In the genomic region with DNA sequence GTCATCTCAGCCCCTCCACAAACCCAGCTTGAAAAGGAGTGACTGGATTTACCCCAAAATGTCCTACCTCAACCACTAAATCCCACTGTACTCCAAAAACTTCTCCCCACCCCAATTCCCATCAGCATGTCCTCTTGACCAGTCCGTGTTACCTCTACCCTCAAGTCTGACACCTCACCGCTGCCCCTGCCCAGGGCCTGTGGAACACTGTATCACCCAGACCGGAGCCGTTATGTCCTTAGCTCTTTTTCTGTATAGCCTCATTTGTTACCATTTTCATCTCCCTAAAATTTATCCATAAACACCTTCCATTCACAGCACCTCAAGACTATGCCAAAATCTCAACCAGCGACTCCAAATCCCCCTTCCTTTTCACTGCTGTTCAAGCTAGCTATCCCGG, we compare ENCODE assay signal across 8 cellular contexts. TPM values are rescaled to one million over a fixed set of nuclear protein-coding genes. Genes with fewer than 3 reads are reported as not detected.
DNase-seq lines count a peak whose midpoint lies in the region; ATAC-seq and TF ChIP-seq lines count a peak whose summit lies in the region.

No MANE protein-coding gene starts in this region.

- POLR2A ChIA-PET in naive thymus-derived CD4-positive, alpha-beta T cell (lab: Charles Lee): interaction anchor here (1.1 to 14.4 kb wide), 3 partner anchors 17 to 201 kb away, joined by 3 to 265 read pairs (median 14); a partner anchor contains a TSS

- ATAC-seq in stimulated activated naive CD8-positive, alpha-beta T cell treated with anti-CD3 and anti-CD28 coated beads, Interleukin-15, Interleukin-2, amounts not matched to agents 100 U/mL and 50 U/mL, for 24 hours: no peak
- no peak for ATAC-seq in naive thymus-derived CD4-positive, alpha-beta T cell
- ATAC-seq in GM21576 (IDR thresholded peaks at IDR 0.05; ENCODE audit: unreplicated experiment): no peak

- no peaks in the 10 kb centered on the region for H3K9me3 ChIP-seq in breast epithelium
- no peaks in the 10 kb centered on the region for H3K9me3 ChIP-seq in naive thymus-derived CD4-positive, alpha-beta T cell (ENCODE audit: control insufficient read depth in 2 of 3, low read length in 3 of 3)

- H3K27me3 ChIP-seq in breast epithelium: no peaks in the 10 kb centered on the region
- H3K27me3 ChIP-seq in naive thymus-derived CD4-positive, alpha-beta T cell (ENCODE audit: control insufficient read depth in 2 of 2, insufficient read depth in 2 of 2, low read length in 2 of 2): no peaks in the 10 kb centered on the region

- no peaks in the 10 kb centered on the region for H3K36me3 ChIP-seq in breast epithelium
- H3K36me3 ChIP-seq in naive thymus-derived CD4-positive, alpha-beta T cell (ENCODE audit: control insufficient read depth in 2 of 3, insufficient read depth in 3 of 3, low read length in 3 of 3): peaks cover 5 to 46% (median 7%) of the 10 kb centered on the region in 3 experiments

- H3K4me3 ChIP-seq in breast epithelium: no peak overlapping the region
- no peak overlapping the region for H3K4me3 ChIP-seq in naive thymus-derived CD4-positive, alpha-beta T cell (ENCODE audit: low read length)

- peak overlapping the region; percentile 93 to 97 for H3K27ac ChIP-seq in breast epithelium
- peak overlapping the region; percentile 92 for H3K27ac ChIP-seq in naive thymus-derived CD4-positive, alpha-beta T cell (ENCODE audit: low read depth, low read length)

- CTCF ChIA-PET in naive thymus-derived CD4-positive, alpha-beta T cell (lab: Charles Lee): interaction anchor here (0.5 to 1.5 kb wide), 2 partner anchors 24 to 31 kb away, joined by 3 read pairs; no protein-coding TSS in a partner anchor

- TF ChIP-seq POLR2A in breast epithelium (IDR thresholded peaks at IDR 0.05): no peak

- peaks cover 76% of the 10 kb centered on the region for H3K4me1 Mint-ChIP-seq in stimulated activated naive CD8-positive, alpha-beta T cell treated with anti-CD3 and anti-CD28 coated beads, Interleukin-15, Interleukin-2, amounts not matched to agents 100 ng/mL and 50 ng/mL, for 24 hours (ENCODE audit: low read depth)
- H3K4me1 Mint-ChIP-seq in naive thymus-derived CD4-positive, alpha-beta T cell: peaks cover 50 to 74% (median 68%) of the 10 kb centered on the region in 7 donors

- no peaks in the 10 kb centered on the region for H3K9me3 Mint-ChIP-seq in stimulated activated naive CD8-positive, alpha-beta T cell treated with anti-CD3 and anti-CD28 coated beads, Interleukin-15, Interleukin-2, amounts not matched to agents 100 ng/mL and 50 ng/mL, for 24 hours
- H3K9me3 Mint-ChIP-seq in naive thymus-derived CD4-positive, alpha-beta T cell: peaks cover 0 to 7% (median 0%) of the 10 kb centered on the region in 11 donors

- intact Hi-C loops in breast epithelium (cut with DNase I; ENCODE audit: low total_unique reads): no loop called here
- intact Hi-C loops in naive thymus-derived CD4-positive, alpha-beta T cell (cut with micrococcal nuclease): loop anchor here in 1 of 2 donors (5.0 to 10.0 kb wide), 2 partner anchors 450 to 918 kb away; a partner anchor contains a TSS

- peaks cover 4 to 29% of the 10 kb centered on the region in 2 donors for H3K4me1 ChIP-seq in breast epithelium
- peaks cover 36 to 42% of the 10 kb centered on the region in 2 donors for H3K4me1 ChIP-seq in naive thymus-derived CD4-positive, alpha-beta T cell (ENCODE audit: control insufficient read depth in 2 of 2, insufficient read depth in 2 of 2, low read length in 2 of 2)

- peak overlapping the region; percentile 84 for H3K27ac Mint-ChIP-seq in stimulated activated naive CD8-positive, alpha-beta T cell treated with anti-CD3 and anti-CD28 coated beads, Interleukin-15, Interleukin-2, amounts not matched to agents 100 ng/mL and 50 ng/mL, for 24 hours
- H3K27ac Mint-ChIP-seq in naive thymus-derived CD4-positive, alpha-beta T cell: peak overlapping the region; percentile 55 to 98 (median 83)

- no peaks in the 10 kb centered on the region for H3K27me3 Mint-ChIP-seq in stimulated activated naive CD8-positive, alpha-beta T cell treated with anti-CD3 and anti-CD28 coated beads, Interleukin-15, Interleukin-2, amounts not matched to agents 100 ng/mL and 50 ng/mL, for 24 hours
- peaks cover 0 to 2% (median 0%) of the 10 kb centered on the region in 5 donors for H3K27me3 Mint-ChIP-seq in naive thymus-derived CD4-positive, alpha-beta T cell

- DNase-seq in stimulated activated naive CD8-positive, alpha-beta T cell treated with anti-CD3 and anti-CD28 coated beads, Interleukin-15, Interleukin-2, amounts not matched to agents 100 U/mL and 50 U/mL, for 24 hours: no peak
- DNase-seq in breast epithelium (ENCODE audit: low spot score in 2 of 2): no peak
- DNase-seq in naive thymus-derived CD4-positive, alpha-beta T cell: no peak
- DNase-seq in NCI-H774 (lab: John Stamatoyannopoulos, UW): no peak
- DNase-seq in activated CD8-positive, alpha-beta memory T cell treated with anti-CD3 and anti-CD28 coated beads for 24 hours: no peak
- DNase-seq in HUDEP-2 (lab: John Stamatoyannopoulos, UW; ENCODE audit: unreplicated experiment in 76 of 76): no peak

- H3K4me3 Mint-ChIP-seq in stimulated activated naive CD8-positive, alpha-beta T cell treated with anti-CD3 and anti-CD28 coated beads, Interleukin-15, Interleukin-2, amounts not matched to agents 100 ng/mL and 50 ng/mL, for 24 hours: peak overlapping the region; percentile 94
- H3K4me3 Mint-ChIP-seq in naive thymus-derived CD4-positive, alpha-beta T cell: peak overlapping the region; percentile 88 to 98 (median 94)

- no peak for TF ChIP-seq CTCF in breast epithelium (IDR thresholded peaks at IDR 0.05)

- peaks cover 50% of the 10 kb centered on the region for H3K36me3 Mint-ChIP-seq in stimulated activated naive CD8-positive, alpha-beta T cell treated with anti-CD3 and anti-CD28 coated beads, Interleukin-15, Interleukin-2, amounts not matched to agents 100 ng/mL and 50 ng/mL, for 24 hours (ENCODE audit: low read depth)
- peaks cover 7 to 28% (median 12%) of the 10 kb centered on the region in 5 donors for H3K36me3 Mint-ChIP-seq in naive thymus-derived CD4-positive, alpha-beta T cell

RNA-seq across cellular contexts. Expression of a gene that starts 2.4 kb away (rescaled TPM):
- 10 to 100 TPM; 22.1 to 40.4 (median 37.7) TPM for total RNA-seq in breast epithelium
- total RNA-seq in naive thymus-derived CD4-positive, alpha-beta T cell: 10 to 100 TPM; 12.3 to 58.7 (median 55.2) TPM
- 10 to 100 TPM; 16.0 to 41.3 TPM for polyA plus RNA-seq in naive thymus-derived CD4-positive, alpha-beta T cell

RNA-seq across cellular contexts. Expression of a gene that starts 2.5 kb away (rescaled TPM):
- total RNA-seq in breast epithelium: 10 to 100 TPM; 32.0 to 58.2 (median 47.9) TPM
- 10 to 100 TPM; 51.2 to 91.5 (median 52.3) TPM for total RNA-seq in naive thymus-derived CD4-positive, alpha-beta T cell
- 10 to 100 TPM; 15.1 to 31.1 TPM for polyA plus RNA-seq in naive thymus-derived CD4-positive, alpha-beta T cell

RNA-seq across cellular contexts. Expression of a gene that starts 5.4 kb away (rescaled TPM):
- 100 to 1,000 TPM; 620 to 765 (median 631) TPM for total RNA-seq in breast epithelium
- 100 to 1,000 TPM; 214 to 427 (median 286) TPM for total RNA-seq in naive thymus-derived CD4-positive, alpha-beta T cell
- polyA plus RNA-seq in naive thymus-derived CD4-positive, alpha-beta T cell: 100 to 1,000 TPM; 656 to 950 TPM

RNA-seq across cellular contexts. Expression of a gene that starts 14.7 kb away (rescaled TPM):
- 10 to 100 TPM; 35.7 to 67.5 (median 60.5) TPM for total RNA-seq in breast epithelium
- 100 to 1,000 TPM in 4 of 5 experiments, 10 to 100 TPM in 1; 96.8 to 173 (median 133) TPM for total RNA-seq in naive thymus-derived CD4-positive, alpha-beta T cell
- 10 to 100 TPM; 38.3 to 45.4 TPM for polyA plus RNA-seq in naive thymus-derived CD4-positive, alpha-beta T cell

RNA-seq across cellular contexts. Expression of a gene that starts 15.2 kb away (rescaled TPM):
- total RNA-seq in breast epithelium: 10 to 100 TPM; 26.9 to 36.7 (median 30.6) TPM
- total RNA-seq in naive thymus-derived CD4-positive, alpha-beta T cell: 10 to 100 TPM; 26.9 to 49.1 (median 32.9) TPM
- polyA plus RNA-seq in naive thymus-derived CD4-positive, alpha-beta T cell: 10 to 100 TPM; 60.4 to 89.9 TPM
